Comparison of ENCODE assay signal across 9 cellular contexts in the genomic region with DNA sequence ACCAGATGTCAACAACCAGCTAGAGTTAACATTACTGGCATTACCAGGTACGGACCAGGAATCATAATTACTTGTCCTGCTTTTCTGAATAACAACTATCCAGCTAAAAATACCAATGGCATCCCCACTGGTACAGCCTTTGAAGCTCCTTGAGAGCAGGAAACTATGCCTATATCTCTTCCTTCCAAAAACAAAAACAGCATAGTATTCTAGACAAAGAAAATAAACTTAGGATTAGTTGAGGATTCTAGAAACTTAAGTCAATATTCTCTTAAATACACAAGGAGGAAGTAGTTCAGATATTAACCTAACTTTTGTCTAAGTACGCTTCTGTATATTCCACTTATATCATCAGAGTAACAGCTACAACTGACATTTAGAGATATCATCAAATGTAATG. TPM values are rescaled to one million over a fixed set of nuclear protein-coding genes. Genes with fewer than 3 reads are reported as not detected.
DNase-seq lines count a peak whose midpoint lies in the region; ATAC-seq, FAIRE-seq and TF ChIP-seq lines count a peak whose summit lies in the region.
"Had no signal": no experiment of that assay in that cellular context is flagged by ENCODE, and none has a peak within 500 bp of the region (broad histone marks: within the 10 kb centered on the region; RNA-seq: fewer than 3 reads in every experiment).

No MANE protein-coding gene starts in this region.

- H3K9me3 ChIP-seq in CD8-positive, alpha-beta T cell (ENCODE audit: low read length), result no peaks in the 10 kb centered on the region
- no peaks in the 10 kb centered on the region for H3K9me3 ChIP-seq in MG63

- intact Hi-C loops in CD8-positive, alpha-beta T cell (cut with DNase I, micrococcal nuclease), result loop anchor here (2.0 to 10.0 kb wide), 6 partner anchors 19 to 761 kb away; a partner anchor contains a TSS

- H3K9me3 Mint-ChIP-seq in CD8-positive, alpha-beta T cell, result no peaks in the 10 kb centered on the region
- H3K9me3 Mint-ChIP-seq in naive B cell, result no peaks in the 10 kb centered on the region

- POLR2A ChIA-PET in CD8-positive, alpha-beta T cell (lab: Charles Lee), result interaction anchor here (0.5 to 1.3 kb wide), 4 partner anchors 28 to 667 kb away, joined by 4 to 7 read pairs (median 5); a partner anchor contains a TSS

- peak overlapping the region; percentile 10 for H3K4me3 ChIP-seq in CD8-positive, alpha-beta T cell (ENCODE audit: low read depth, low read length)
- H3K4me3 ChIP-seq in MG63 (peak overlapping the region; percentile 94), bronchial epithelial cell (ENCODE audit: low read depth, low read length) (no peak overlapping the region)

- H3K27me3 ChIP-seq in CD8-positive, alpha-beta T cell (ENCODE audit: insufficient read depth, low read length), result no peaks in the 10 kb centered on the region
- H3K27me3 ChIP-seq in MG63 (no peaks in the 10 kb centered on the region), bronchial epithelial cell (ENCODE audit: control insufficient read depth, insufficient read depth, low read length) (no peaks in the 10 kb centered on the region)

- H3K27ac ChIP-seq in CD8-positive, alpha-beta T cell (ENCODE audit: low read depth, low read length), result no peak overlapping the region

- DNase-seq in CD8-positive, alpha-beta T cell, result no peak
- DNase-seq in MG63, result no peak
- peak; percentile 12 for DNase-seq in bronchial epithelial cell (ENCODE audit: low read depth)
- DNase-seq in naive B cell, result no peak
- no peak for DNase-seq in Ammon's horn (ENCODE audit: low spot score)
- DNase-seq in DMS114 treated with DMSO at 0.1 percent for 48 hours (lab: John Stamatoyannopoulos, UW; ENCODE audit: unreplicated experiment), result no peak
- DNase-seq: SIG-M5 had no signal

- H3K36me3 Mint-ChIP-seq in CD8-positive, alpha-beta T cell, result peaks cover 37% of the 10 kb centered on the region
- H3K36me3 Mint-ChIP-seq in naive B cell, result peaks cover 5 to 13% of the 10 kb centered on the region in 2 donors

- peaks cover 3% of the 10 kb centered on the region for H3K36me3 ChIP-seq in CD8-positive, alpha-beta T cell (ENCODE audit: insufficient read depth, low read length)
- H3K36me3 ChIP-seq in MG63, result peaks cover 62% of the 10 kb centered on the region
- no peaks in the 10 kb centered on the region for H3K36me3 ChIP-seq in bronchial epithelial cell (ENCODE audit: control insufficient read depth, insufficient read depth, low read length)

- H3K4me1 ChIP-seq in CD8-positive, alpha-beta T cell (ENCODE audit: insufficient read depth, low read length), result peaks cover 63% of the 10 kb centered on the region

- H3K4me1 Mint-ChIP-seq in CD8-positive, alpha-beta T cell (ENCODE audit: low read depth), result peaks cover 59% of the 10 kb centered on the region
- peaks cover 26 to 38% (median 29%) of the 10 kb centered on the region in 3 donors for H3K4me1 Mint-ChIP-seq in naive B cell

- CTCF ChIA-PET in CD8-positive, alpha-beta T cell (lab: Charles Lee), result interaction anchor here (1.1 to 1.2 kb wide), 2 partner anchors 10 to 29 kb away, joined by 3 to 4 read pairs; no protein-coding TSS in a partner anchor

- no peak for TF ChIP-seq CTCF in CD8-positive, alpha-beta T cell (IDR thresholded peaks at IDR 0.05)
- no peak for TF ChIP-seq CTCF in bronchial epithelial cell (IDR thresholded peaks at IDR 0.05; ENCODE audit: insufficient read depth, low read length, severe bottlenecking)

- ATAC-seq in CD8-positive, alpha-beta T cell, result no peak
- no peak for ATAC-seq in naive B cell (ENCODE audit: low read depth in 2 of 2)
- ATAC-seq in GM21528 (IDR thresholded peaks at IDR 0.05; ENCODE audit: low FRiP score, unreplicated experiment), result no peak
- no peak for ATAC-seq in GM21423 (IDR thresholded peaks at IDR 0.05; ENCODE audit: unreplicated experiment)

- no peak for FAIRE-seq in bronchial epithelial cell (lab: Jason Lieb, UNC)

- peak overlapping the region; percentile 75 for H3K4me3 Mint-ChIP-seq in CD8-positive, alpha-beta T cell
- H3K4me3 Mint-ChIP-seq in naive B cell, result peak overlapping the region in 6 of 8 donors; percentile 23 to 85 (median 69)

- H3K27ac Mint-ChIP-seq in CD8-positive, alpha-beta T cell, result peak overlapping the region; percentile 37
- peak overlapping the region in 3 of 6 donors; percentile 19 to 78 (median 49) for H3K27ac Mint-ChIP-seq in naive B cell

- no peaks in the 10 kb centered on the region for H3K27me3 Mint-ChIP-seq in CD8-positive, alpha-beta T cell (ENCODE audit: low read depth)
- H3K27me3 Mint-ChIP-seq in naive B cell, result no peaks in the 10 kb centered on the region

RNA-seq across cellular contexts. Expression of a gene that starts 3.0 kb away (rescaled TPM):
- total RNA-seq in CD8-positive, alpha-beta T cell, result 100 to 1,000 TPM; 212 to 217 TPM
- total RNA-seq in MG63 (2014; rRNA removed; shearing (Covaris generic); ENCODE audit: low replicate concordance), result 183 and 225 TPM in 2 replicates
- 95.8 and 103 TPM in 2 replicates for total RNA-seq in bronchial epithelial cell
- polyA plus RNA-seq in naive B cell (ENCODE audit: low read depth in 6 of 6), result 10 to 100 TPM; 19.8 to 58.4 (median 45.8) TPM

RNA-seq across cellular contexts. Expression of a gene that starts 28.8 kb away (rescaled TPM):
- total RNA-seq in CD8-positive, alpha-beta T cell, result 10 to 100 TPM; 13.3 to 13.4 TPM
- total RNA-seq in MG63 (2014; rRNA removed; shearing (Covaris generic); ENCODE audit: low replicate concordance), result 20.9 and 34.9 TPM in 2 replicates
- total RNA-seq in bronchial epithelial cell, result 6.8 and 15.7 TPM in 2 replicates
- polyA plus RNA-seq in naive B cell (ENCODE audit: low read depth in 6 of 6), result 1 to 10 TPM; 5.0 to 9.8 (median 6.5) TPM
